8 cellular contexts compared by ENCODE assay signal in genomic region chr6:15464211-15464725, GRCh38.
DNase-seq lines count a peak whose midpoint lies in the region; ATAC-seq and TF ChIP-seq lines count a peak whose summit lies in the region.

No MANE protein-coding gene starts in this region.

- H3K4me3 Mint-ChIP-seq in T-helper 17 cell = no peak overlapping the region
- H3K4me3 Mint-ChIP-seq in stimulated activated naive CD8-positive, alpha-beta T cell treated with anti-CD3 and anti-CD28 coated beads, Interleukin-15, amount 100 ng/mL, for 72 hours = no peak overlapping the region

- 80 to 90% (median 86%) methylated on average over 5 of the region's 5 CpGs for WGBS in adrenal gland, 4 donors

- intact Hi-C loops in adrenal gland (cut with DNase I) = no loop called here

- POLR2A ChIA-PET in AG04450 (lab: Yijun Ruan, JAX) = no interaction called here

- H3K4me1 Mint-ChIP-seq in T-helper 17 cell = peaks cover 45% of the 10 kb centered on the region
- peaks cover 59% of the 10 kb centered on the region for H3K4me1 Mint-ChIP-seq in stimulated activated naive CD8-positive, alpha-beta T cell treated with anti-CD3 and anti-CD28 coated beads, Interleukin-15, amount 100 ng/mL, for 72 hours

- CTCF ChIA-PET in AG04450 (lab: Charles Lee) = interaction anchor here (0.5 to 2.8 kb wide), 3 partner anchors 10 to 743 kb away, joined by 5 to 10 read pairs (median 8); no protein-coding TSS in a partner anchor

- no peak for TF ChIP-seq POLR2A in adrenal gland (IDR thresholded peaks at IDR 0.05)

- peak overlapping the region; percentile 65 for H3K27ac Mint-ChIP-seq in T-helper 17 cell
- no peak overlapping the region for H3K27ac Mint-ChIP-seq in stimulated activated naive CD8-positive, alpha-beta T cell treated with anti-CD3 and anti-CD28 coated beads, Interleukin-15, amount 100 ng/mL, for 72 hours

- no peaks in the 10 kb centered on the region for H3K27me3 Mint-ChIP-seq in T-helper 17 cell
- H3K27me3 Mint-ChIP-seq in stimulated activated naive CD8-positive, alpha-beta T cell treated with anti-CD3 and anti-CD28 coated beads, Interleukin-15, amount 100 ng/mL, for 72 hours = no peaks in the 10 kb centered on the region

- H3K36me3 ChIP-seq in adrenal gland (replicated peaks in 1 of 2) = no peaks in the 10 kb centered on the region

- H3K9me3 ChIP-seq in AG04450 (ENCODE audit: control insufficient read depth, insufficient read depth, low read length) (no peaks in the 10 kb centered on the region), T-helper 17 cell (ENCODE audit: control insufficient read depth, low read length, poor library complexity, severe bottlenecking) (no peaks in the 10 kb centered on the region), adrenal gland (replicated peaks in 1 of 3) (no peaks in the 10 kb centered on the region)

- H3K9me3 Mint-ChIP-seq in stimulated activated naive CD8-positive, alpha-beta T cell treated with anti-CD3 and anti-CD28 coated beads, Interleukin-15, amount 100 ng/mL, for 72 hours = no peaks in the 10 kb centered on the region

- no peak for DNase-seq in AG04450 (ENCODE audit: low read depth, low spot score)
- peak; percentile 27 to 55 (median 35) for DNase-seq in T-helper 17 cell
- peak in 2 of 7 donors; percentile 37 to 55 for DNase-seq in adrenal gland
- peak; percentile 30 to 34 for DNase-seq in lung microvascular endothelial cell (ENCODE audit: low read depth in 2 of 2)
- peak; percentile 44 to 53 for DNase-seq in stimulated activated naive CD8-positive, alpha-beta T cell treated with anti-CD3 and anti-CD28 coated beads, Interleukin-15, amount 100 ng/mL, for 72 hours

- TF ChIP-seq CTCF in AG04450 (IDR thresholded peaks at IDR 0.05; ENCODE audit: low read depth, low read length) (peak; percentile 59), adrenal gland (IDR thresholded peaks at IDR 0.05) (peak; percentile 28 to 54 (median 46))

- no peaks in the 10 kb centered on the region for H3K27me3 ChIP-seq in AG04450 (ENCODE audit: control insufficient read depth, insufficient read depth, low read length)
- no peaks in the 10 kb centered on the region for H3K27me3 ChIP-seq in adrenal gland

- ATAC-seq in GM19455 (IDR thresholded peaks at IDR 0.05; ENCODE audit: unreplicated experiment) (peak; percentile 63), T-helper 17 cell (peak; percentile 69), GM21381 (IDR thresholded peaks at IDR 0.05; ENCODE audit: unreplicated experiment) (no peak), GM19023 (IDR thresholded peaks at IDR 0.05; ENCODE audit: unreplicated experiment) (no peak)
- ATAC-seq in stimulated activated naive CD8-positive, alpha-beta T cell treated with anti-CD3 and anti-CD28 coated beads, Interleukin-15, amount 100 ng/mL, for 72 hours = peak; percentile 71

- H3K4me1 ChIP-seq in adrenal gland (replicated peaks in 1 of 2) = peaks cover 30 to 34% of the 10 kb centered on the region in 2 donors

- no peak overlapping the region for H3K4me3 ChIP-seq in AG04450 (ENCODE audit: low read depth, low read length)
- no peak overlapping the region for H3K4me3 ChIP-seq in adrenal gland

- peaks cover 6% of the 10 kb centered on the region for H3K36me3 Mint-ChIP-seq in T-helper 17 cell (ENCODE audit: low read depth)

- H3K27ac ChIP-seq in AG04450 (ENCODE audit: low read depth, low read length) (no peak overlapping the region), adrenal gland (no peak overlapping the region)

Comparison
In these comparisons a context has a peak if more than half of its experiments do, and no peak if none do; other contexts are left out.
1. ATAC-seq: peak in GM19455 (single experiment), T-helper 17 cell (single experiment) and stimulated activated naive CD8-positive, alpha-beta T cell treated with anti-CD3 and anti-CD28 coated beads, Interleukin-15, amount 100 ng/mL, for 72 hours (single experiment); none in GM21381 (single experiment) and GM19023 (single experiment).